Comparison of ENCODE assay signal across 9 cellular contexts in the genomic region with DNA sequence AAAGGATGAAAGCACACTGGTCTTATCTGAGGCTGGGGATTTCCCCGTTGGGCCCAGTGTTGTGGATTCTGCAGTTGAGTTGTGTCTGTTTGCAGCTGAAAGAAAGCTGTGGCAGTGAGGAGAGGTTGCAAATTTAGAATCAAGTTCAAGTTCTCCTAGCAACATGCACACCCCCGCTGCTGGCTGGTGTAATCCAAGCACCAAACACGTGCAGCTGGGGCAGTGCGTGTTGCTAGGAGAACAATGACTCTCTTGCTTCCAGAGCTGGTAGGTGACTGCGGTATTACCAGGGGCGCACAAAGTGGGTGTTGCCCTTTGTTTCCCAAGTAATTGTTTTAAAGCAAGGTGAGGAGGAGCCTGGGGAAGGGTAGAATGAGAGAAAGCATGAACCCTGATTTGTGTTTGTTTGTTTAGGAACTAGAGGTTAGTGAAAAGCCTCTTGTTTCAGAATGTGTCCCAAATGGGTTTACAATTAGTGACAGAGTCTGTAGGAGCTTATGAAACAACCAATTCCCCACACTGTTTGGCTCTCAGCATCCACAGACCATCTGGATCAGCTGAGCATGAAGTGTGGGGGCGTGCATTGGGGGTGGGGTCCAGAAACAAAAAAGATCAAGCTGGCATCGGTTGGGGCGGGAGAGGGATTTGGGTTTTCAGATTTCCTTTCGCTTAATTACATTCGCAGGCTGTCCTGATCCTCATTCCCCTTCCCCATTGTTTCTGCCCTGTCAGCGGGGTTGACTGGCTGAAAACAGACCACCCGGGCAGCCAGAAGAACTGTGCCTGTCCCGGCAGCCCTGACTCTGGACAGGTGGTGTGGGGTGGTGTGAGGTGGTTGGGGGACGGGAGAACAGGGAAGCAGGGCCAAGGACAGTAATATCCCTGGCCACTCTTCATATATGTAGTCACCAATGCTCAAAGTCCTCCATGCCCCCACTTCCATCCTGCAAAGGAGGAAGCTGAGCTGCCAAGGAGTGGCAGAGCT.
DNase-seq lines count a peak whose midpoint lies in the region; ATAC-seq and TF ChIP-seq lines count a peak whose summit lies in the region.
"Had no signal": no experiment of that assay in that cellular context is flagged by ENCODE, and none has a peak within 500 bp of the region (broad histone marks: within the 10 kb centered on the region; RNA-seq: fewer than 3 reads in every experiment).

No MANE protein-coding gene starts in this region.

- no peaks in the 10 kb centered on the region for H3K36me3 ChIP-seq in ovary
- no peaks in the 10 kb centered on the region for H3K36me3 ChIP-seq in prostate gland
- H3K36me3 ChIP-seq: upper lobe of left lung had no signal

- peak; percentile 72 for ATAC-seq in activated CD8-positive, alpha-beta T cell treated with anti-CD3 and anti-CD28 coated beads, Interleukin-2, amount 10 ng/mL, durations not matched to agents 7 days and 5 days
- ATAC-seq in HG03097 (IDR thresholded peaks at IDR 0.05; ENCODE audit: low FRiP score, unreplicated experiment) (no peak), HG03139 (IDR thresholded peaks at IDR 0.05; ENCODE audit: unreplicated experiment) (no peak)

- POLR2A ChIA-PET in activated CD8-positive, alpha-beta T cell treated with anti-CD3 and anti-CD28 coated beads, Interleukin-2, amount 10 ng/mL, durations not matched to agents 7 days and 5 days (lab: Charles Lee) = no interaction called here

- H3K4me3 ChIP-seq in ovary (no peak overlapping the region), prostate gland (no peak overlapping the region)
- H3K4me3 ChIP-seq: upper lobe of left lung had no signal

- H3K9me3 ChIP-seq in ovary = no peaks in the 10 kb centered on the region
- no peaks in the 10 kb centered on the region for H3K9me3 ChIP-seq in prostate gland
- H3K9me3 ChIP-seq: upper lobe of left lung had no signal

- DNase-seq in DMS79 (lab: John Stamatoyannopoulos, UW) (peak; percentile 63), NCI-H1694 (lab: John Stamatoyannopoulos, UW) (peak; percentile 82), fibroblast of the conjunctiva (ENCODE audit: low read depth) (peak; percentile 62), ovary (peak; percentile 47 to 71 (median 56)), prostate gland (ENCODE audit: low spot score) (no peak)
- DNase-seq in activated CD8-positive, alpha-beta T cell treated with anti-CD3 and anti-CD28 coated beads, Interleukin-2, amount 10 ng/mL, durations not matched to agents 7 days and 5 days = peak; percentile 38

- peak overlapping the region; percentile 25 for H3K27ac Mint-ChIP-seq in activated CD8-positive, alpha-beta T cell treated with anti-CD3 and anti-CD28 coated beads, Interleukin-2, amount 10 ng/mL, durations not matched to agents 7 days and 5 days

- TF ChIP-seq POLR2A in ovary (IDR thresholded peaks at IDR 0.05) = no peak
- no peak for TF ChIP-seq POLR2A in prostate gland (IDR thresholded peaks at IDR 0.05)

- WGBS in ovary, 3 donors = 22 to 43% (median 34%) methylated on average over 15 of the region's 15 CpGs
- WGBS in prostate gland = 43% methylated on average over 15 of the region's 15 CpGs

- H3K27me3 ChIP-seq in ovary (no peaks in the 10 kb centered on the region), prostate gland (replicated peaks; ENCODE audit: insufficient read depth) (no peaks in the 10 kb centered on the region)
- H3K27me3 ChIP-seq: upper lobe of left lung had no signal

- no peak for TF ChIP-seq CTCF in ovary (IDR thresholded peaks at IDR 0.05)
- no peak for TF ChIP-seq CTCF in prostate gland (IDR thresholded peaks at IDR 0.05)

- peaks cover 20% of the 10 kb centered on the region for H3K27me3 Mint-ChIP-seq in activated CD8-positive, alpha-beta T cell treated with anti-CD3 and anti-CD28 coated beads, Interleukin-2, amount 10 ng/mL, durations not matched to agents 7 days and 5 days (ENCODE audit: low read depth)

- CTCF ChIA-PET in activated CD8-positive, alpha-beta T cell treated with anti-CD3 and anti-CD28 coated beads, Interleukin-2, amount 10 ng/mL, durations not matched to agents 7 days and 5 days (lab: Charles Lee) = interaction anchor here (0.6 to 3.0 kb wide), 4 partner anchors 9 to 250 kb away, joined by 3 to 9 read pairs (median 8); no protein-coding TSS in a partner anchor

- peaks cover 3% of the 10 kb centered on the region for H3K4me1 ChIP-seq in ovary (ENCODE audit: insufficient read depth)
- no peaks in the 10 kb centered on the region for H3K4me1 ChIP-seq in prostate gland (replicated peaks)
- H3K4me1 ChIP-seq: upper lobe of left lung had no signal

- intact Hi-C loops in ovary (cut with DNase I) (loop anchor here in 2 of 4 donors (10.0 kb wide), 2 partner anchors 245 to 655 kb away; no protein-coding TSS in a partner anchor), prostate gland (cut with DNase I) (no loop called here)

- peaks cover 11% of the 10 kb centered on the region for H3K4me1 Mint-ChIP-seq in activated CD8-positive, alpha-beta T cell treated with anti-CD3 and anti-CD28 coated beads, Interleukin-2, amount 10 ng/mL, durations not matched to agents 7 days and 5 days (ENCODE audit: low read depth)

- H3K9me3 Mint-ChIP-seq in activated CD8-positive, alpha-beta T cell treated with anti-CD3 and anti-CD28 coated beads, Interleukin-2, amount 10 ng/mL, durations not matched to agents 7 days and 5 days (ENCODE audit: insufficient read depth) = no peaks in the 10 kb centered on the region

- no peaks in the 10 kb centered on the region for H3K36me3 Mint-ChIP-seq in activated CD8-positive, alpha-beta T cell treated with anti-CD3 and anti-CD28 coated beads, Interleukin-2, amount 10 ng/mL, durations not matched to agents 7 days and 5 days (ENCODE audit: low read depth)

- H3K4me3 Mint-ChIP-seq in activated CD8-positive, alpha-beta T cell treated with anti-CD3 and anti-CD28 coated beads, Interleukin-2, amount 10 ng/mL, durations not matched to agents 7 days and 5 days = no peak overlapping the region

- no peak for TF ChIP-seq EP300 in ovary (IDR thresholded peaks at IDR 0.05)

- no peak overlapping the region for H3K27ac ChIP-seq in ovary
- H3K27ac ChIP-seq in prostate gland = no peak overlapping the region
- H3K27ac ChIP-seq: upper lobe of left lung had no signal
